ENCODE assay signal across 28 cellular contexts in genomic region chr14:62130441-62130840, GRCh38.
"Had no signal": no experiment of that assay in that cellular context is flagged by ENCODE, and none has a peak within 500 bp of the region (broad histone marks: within the 10 kb centered on the region; RNA-seq: fewer than 3 reads in every experiment).

No MANE protein-coding gene starts in this region.

- H3K27me3 ChIP-seq: testis, upper lobe of left lung, uterus, vagina had no signal

- DNase-seq: stimulated activated CD4-positive, alpha-beta T cell treated with anti-CD3 and anti-CD28 coated beads, Interleukin-2, amount 100 ng/mL, for 48 hours; stimulated activated CD4-positive, alpha-beta T cell treated with anti-CD3 and anti-CD28 coated beads, Interleukin-4, amount 100 ng/mL, for 1 hour; stimulated activated CD4-positive, alpha-beta T cell treated with anti-CD3 and anti-CD28 coated beads, Interleukin-4, amount 100 ng/mL, for 24 hours; stimulated activated CD4-positive, alpha-beta T cell treated with anti-CD3 and anti-CD28 coated beads, Interleukin-4, amount 100 ng/mL, for 4 hours; stimulated activated CD8-positive, alpha-beta memory T cell treated with anti-CD3 and anti-CD28 coated beads, Interleukin-4, amount 100 ng/mL, for 48 hours; stimulated activated naive B cell treated with anti-CD40 and anti-IgM and Interleukin-4, amounts not matched to agents 10 μg/mL and 1 μg/mL and 100 μg/mL, for 72 hours; stimulated activated naive CD4-positive, alpha-beta T cell; stimulated activated naive CD4-positive, alpha-beta T cell treated with Interleukin-2 at 50 U/mL for 16 hours; stimulated activated naive CD8-positive, alpha-beta T cell treated with anti-CD3 and anti-CD28 coated beads, Interleukin-15, amount 100 ng/mL, for 72 hours; stimulated activated naive CD8-positive, alpha-beta T cell treated with anti-CD3 and anti-CD28 coated beads, Interleukin-15, Interleukin-2, amounts not matched to agents 100 U/mL and 50 U/mL, for 24 hours; stomach; substantia nigra; testis; tibial artery; transverse colon; trophoblast cell; upper lobe of left lung; upper lobe of right lung; uterus had no signal

- H3K36me3 ChIP-seq: stomach, suprapubic skin, thoracic aorta, tibial artery, tibial nerve, transverse colon, upper lobe of left lung, upper lobe of right lung, uterus, vagina had no signal

- FAIRE-seq: urothelium cell line had no signal

- H3K4me3 Mint-ChIP-seq: stimulated activated effector memory CD8-positive, alpha-beta T cell treated with anti-CD3 and anti-CD28 coated beads, Interleukin-12 subunit alpha, Interleukin-12 subunit beta, amount 100 ng/mL, for 72 hours; stimulated activated memory B cell treated with anti-CD40 and anti-IgM and Interleukin-4, amounts not matched to agents 10 μg/mL and 1 μg/mL and 100 μg/mL, for 72 hours; stimulated activated naive B cell treated with anti-CD40 and anti-IgM and Interleukin-4, amounts not matched to agents 10 μg/mL and 1 μg/mL and 100 μg/mL, for 72 hours; stimulated activated naive CD8-positive, alpha-beta T cell treated with anti-CD3 and anti-CD28 coated beads, Interleukin-15, amount 100 ng/mL, for 72 hours; stimulated activated naive CD8-positive, alpha-beta T cell treated with anti-CD3 and anti-CD28 coated beads, Interleukin-15, Interleukin-2, amounts not matched to agents 100 ng/mL and 50 ng/mL, for 24 hours; type B pancreatic cell had no signal

- H3K4me1 ChIP-seq: testis, tibial artery, transverse colon, upper lobe of left lung, upper lobe of right lung, uterus had no signal

- H3K9me3 ChIP-seq: stomach, suprapubic skin, testis, thoracic aorta, tibial artery, tibial nerve, transverse colon, upper lobe of left lung, upper lobe of right lung, uterus, vagina had no signal

- H3K4me3 ChIP-seq: stomach, suprapubic skin, testis, thoracic aorta, tibial artery, tibial nerve, transverse colon, upper lobe of left lung, upper lobe of right lung, uterus, vagina had no signal

- H3K27ac ChIP-seq: stomach, suprapubic skin, testis, thoracic aorta, tibial artery, tibial nerve, transverse colon, upper lobe of left lung, upper lobe of right lung, uterus, vagina had no signal

- H3K27me3 Mint-ChIP-seq: stimulated activated memory B cell treated with anti-CD40 and anti-IgM and Interleukin-4, amounts not matched to agents 10 μg/mL and 1 μg/mL and 100 μg/mL, for 72 hours had no signal

- H3K36me3 Mint-ChIP-seq: stimulated activated effector memory CD8-positive, alpha-beta T cell treated with anti-CD3 and anti-CD28 coated beads, Interleukin-12 subunit alpha, Interleukin-12 subunit beta, amount 100 ng/mL, for 72 hours; stimulated activated memory B cell treated with anti-CD40 and anti-IgM and Interleukin-4, amounts not matched to agents 10 μg/mL and 1 μg/mL and 100 μg/mL, for 72 hours; stimulated activated naive B cell treated with anti-CD40 and anti-IgM and Interleukin-4, amounts not matched to agents 10 μg/mL and 1 μg/mL and 100 μg/mL, for 72 hours; type B pancreatic cell had no signal

- H3K27ac Mint-ChIP-seq: stimulated activated effector memory CD8-positive, alpha-beta T cell treated with anti-CD3 and anti-CD28 coated beads, Interleukin-12 subunit alpha, Interleukin-12 subunit beta, amount 100 ng/mL, for 72 hours; stimulated activated memory B cell treated with anti-CD40 and anti-IgM and Interleukin-4, amounts not matched to agents 10 μg/mL and 1 μg/mL and 100 μg/mL, for 72 hours; stimulated activated naive B cell treated with anti-CD40 and anti-IgM and Interleukin-4, amounts not matched to agents 10 μg/mL and 1 μg/mL and 100 μg/mL, for 72 hours; stimulated activated naive CD8-positive, alpha-beta T cell treated with anti-CD3 and anti-CD28 coated beads, Interleukin-15, amount 100 ng/mL, for 72 hours; stimulated activated naive CD8-positive, alpha-beta T cell treated with anti-CD3 and anti-CD28 coated beads, Interleukin-15, Interleukin-2, amounts not matched to agents 100 ng/mL and 50 ng/mL, for 24 hours; type B pancreatic cell had no signal

- H3K9me3 Mint-ChIP-seq: stimulated activated effector memory CD8-positive, alpha-beta T cell treated with anti-CD3 and anti-CD28 coated beads, Interleukin-12 subunit alpha, Interleukin-12 subunit beta, amount 100 ng/mL, for 72 hours; stimulated activated memory B cell treated with anti-CD40 and anti-IgM and Interleukin-4, amounts not matched to agents 10 μg/mL and 1 μg/mL and 100 μg/mL, for 72 hours; stimulated activated naive B cell treated with anti-CD40 and anti-IgM and Interleukin-4, amounts not matched to agents 10 μg/mL and 1 μg/mL and 100 μg/mL, for 72 hours; stimulated activated naive CD8-positive, alpha-beta T cell treated with anti-CD3 and anti-CD28 coated beads, Interleukin-15, Interleukin-2, amounts not matched to agents 100 ng/mL and 50 ng/mL, for 24 hours; type B pancreatic cell had no signal

- H3K4me1 Mint-ChIP-seq: stimulated activated effector memory CD8-positive, alpha-beta T cell treated with anti-CD3 and anti-CD28 coated beads, Interleukin-12 subunit alpha, Interleukin-12 subunit beta, amount 100 ng/mL, for 72 hours; stimulated activated memory B cell treated with anti-CD40 and anti-IgM and Interleukin-4, amounts not matched to agents 10 μg/mL and 1 μg/mL and 100 μg/mL, for 72 hours; stimulated activated naive B cell treated with anti-CD40 and anti-IgM and Interleukin-4, amounts not matched to agents 10 μg/mL and 1 μg/mL and 100 μg/mL, for 72 hours; stimulated activated naive CD8-positive, alpha-beta T cell treated with anti-CD3 and anti-CD28 coated beads, Interleukin-15, amount 100 ng/mL, for 72 hours had no signal

- ATAC-seq: stimulated activated effector memory CD8-positive, alpha-beta T cell treated with anti-CD3 and anti-CD28 coated beads, Interleukin-12 subunit alpha, Interleukin-12 subunit beta, amount 100 ng/mL, for 72 hours; stimulated activated memory B cell treated with anti-CD40 and anti-IgM and Interleukin-4, amounts not matched to agents 10 μg/mL and 1 μg/mL and 100 μg/mL, for 72 hours; stimulated activated naive B cell treated with anti-CD40 and anti-IgM and Interleukin-4, amounts not matched to agents 10 μg/mL and 1 μg/mL and 100 μg/mL, for 72 hours; stimulated activated naive CD8-positive, alpha-beta T cell treated with anti-CD3 and anti-CD28 coated beads, Interleukin-15, amount 100 ng/mL, for 72 hours; stimulated activated naive CD8-positive, alpha-beta T cell treated with anti-CD3 and anti-CD28 coated beads, Interleukin-15, Interleukin-2, amounts not matched to agents 100 U/mL and 50 U/mL, for 24 hours; upper lobe of right lung had no signal
